1 cellular context compared by ENCODE assay signal in the genomic region with DNA sequence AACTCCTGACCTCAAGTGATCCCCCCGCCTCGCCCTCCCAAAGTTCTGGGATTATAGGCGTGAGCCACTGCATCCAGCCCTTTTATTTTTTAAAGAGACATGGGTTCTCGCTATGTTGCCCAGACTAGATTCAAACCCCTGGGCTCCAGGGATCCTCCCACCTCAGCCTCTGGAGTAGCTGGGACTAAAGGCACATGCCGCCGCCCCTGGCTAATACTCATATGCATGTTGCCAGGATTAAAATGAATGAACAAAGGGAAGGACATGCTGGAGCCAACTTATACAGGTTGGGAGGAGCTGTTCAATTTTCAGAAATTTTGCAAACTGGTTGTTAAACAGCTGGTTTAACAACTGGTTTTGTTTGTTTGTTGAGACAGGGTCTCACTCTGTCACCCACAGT.
TF ChIP-seq lines count a peak whose summit lies in the region.

No MANE protein-coding gene starts in this region.

TF ChIP-seq in GM12878, 131 proteins besides CTCF, POLR2A, EP300 and RAD21:
- TF ChIP-seq, protein P1, sequence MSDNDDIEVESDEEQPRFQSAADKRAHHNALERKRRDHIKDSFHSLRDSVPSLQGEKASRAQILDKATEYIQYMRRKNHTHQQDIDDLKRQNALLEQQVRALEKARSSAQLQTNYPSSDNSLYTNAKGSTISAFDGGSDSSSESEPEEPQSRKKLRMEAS (IDR thresholded peaks at IDR 0.05; ENCODE audit: low read depth, low read length), result no peak
- TF ChIP-seq BMI1 (IDR thresholded peaks at IDR 0.05; ENCODE audit: borderline replicate concordance) (no peak), NR2C1 (IDR thresholded peaks at IDR 0.05) (no peak)
TF ChIP-seq in GM12878: peak in this region for 0.
